ENCODE assay signal across 29 cellular contexts in the genomic region with DNA sequence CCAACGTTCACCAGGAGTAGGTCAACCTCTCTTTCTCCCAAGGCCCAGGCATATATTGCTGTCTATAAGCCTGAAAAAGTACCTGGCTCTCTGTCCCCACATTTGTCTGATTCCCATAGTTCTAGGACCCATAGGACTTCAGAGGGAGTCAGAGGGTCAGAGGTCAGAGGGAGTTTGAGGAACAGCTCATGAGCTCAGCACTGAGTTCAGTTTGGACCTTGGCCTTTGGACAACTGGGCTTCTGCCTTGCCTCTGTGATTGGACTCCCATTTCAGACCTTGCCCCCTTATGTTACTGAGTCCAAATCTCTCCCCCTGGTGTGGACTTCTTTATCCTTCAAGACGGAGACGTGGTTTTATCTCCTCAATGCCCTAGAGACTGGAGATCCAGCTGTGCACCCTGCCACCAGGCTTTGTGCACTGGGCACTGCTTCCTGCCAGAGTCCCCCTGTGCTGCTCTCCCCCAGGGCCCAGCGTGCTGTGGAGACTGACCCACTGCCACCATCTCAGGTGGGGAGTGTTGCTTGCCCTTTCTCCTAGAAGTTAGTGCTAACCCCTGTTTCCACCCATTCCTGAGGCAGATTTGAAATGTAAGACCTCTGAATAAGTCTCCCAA. TPM values are rescaled to one million over a fixed set of nuclear protein-coding genes. Genes with fewer than 3 reads are reported as not detected.
"Had no signal": no experiment of that assay in that cellular context is flagged by ENCODE, and none has a peak within 500 bp of the region (broad histone marks: within the 10 kb centered on the region; RNA-seq: fewer than 3 reads in every experiment).

No MANE protein-coding gene starts in this region.

- ATAC-seq: activated CD8-positive, alpha-beta memory T cell treated with anti-CD3 and anti-CD28 coated beads, Interleukin-2, amount 10 ng/mL, durations not matched to agents 7 days and 5 days; activated CD8-positive, alpha-beta T cell treated with anti-CD3 and anti-CD28 coated beads for 36 hours; left ventricle myocardium superior; naive thymus-derived CD4-positive, alpha-beta T cell; T-helper 17 cell; upper lobe of right lung had no signal

- H3K4me3 ChIP-seq: body of pancreas, cardiac muscle cell, spleen, upper lobe of right lung had no signal

- DNase-seq: activated CD4-positive, alpha-beta T cell treated with anti-CD3 and anti-CD28 coated beads, Interleukin-2, amount 10 ng/mL, durations not matched to agents 24 days and 14 days; activated CD8-positive, alpha-beta memory T cell treated with anti-CD3 and anti-CD28 coated beads, Interleukin-2, amount 10 ng/mL, durations not matched to agents 7 days and 5 days; activated CD8-positive, alpha-beta T cell treated with anti-CD3 and anti-CD28 coated beads for 36 hours; activated effector memory CD4-positive, alpha-beta T cell treated with anti-CD3 and anti-CD28 coated beads, Interleukin-2, amount 50 U/mL, for 16 hours; activated naive CD4-positive, alpha-beta T cell treated with anti-CD3 and anti-CD28 coated beads, Interleukin-2, amount 10 ng/mL, durations not matched to agents 7 days and 5 days; activated T-cell treated with anti-CD3 and anti-CD28 coated beads for 4 hours; amygdala; body of pancreas; foreskin fibroblast; immature natural killer cell; left ventricle myocardium superior; naive thymus-derived CD4-positive, alpha-beta T cell; retina; spleen; stimulated activated CD4-positive, alpha-beta T cell treated with anti-CD3 and anti-CD28 coated beads, Interleukin-4, amount 100 ng/mL, for 24 hours; stimulated activated naive CD4-positive, alpha-beta T cell treated with Interleukin-2 at 50 U/mL for 16 hours; SW 1271; T-helper 17 cell; upper lobe of right lung had no signal

- H3K27ac ChIP-seq: cardiac muscle cell, spleen, upper lobe of right lung had no signal

- H3K4me3 Mint-ChIP-seq: activated CD4-positive, alpha-beta T cell treated with anti-CD3 and anti-CD28 coated beads, Interleukin-2, amount 10 ng/mL, durations not matched to agents 24 days and 14 days; activated CD8-positive, alpha-beta memory T cell treated with anti-CD3 and anti-CD28 coated beads, Interleukin-2, amount 10 ng/mL, durations not matched to agents 7 days and 5 days; activated CD8-positive, alpha-beta T cell treated with anti-CD3 and anti-CD28 coated beads for 36 hours; activated naive CD4-positive, alpha-beta T cell treated with anti-CD3 and anti-CD28 coated beads, Interleukin-2, amount 10 ng/mL, durations not matched to agents 7 days and 5 days; immature natural killer cell; memory B cell; naive thymus-derived CD4-positive, alpha-beta T cell; neural crest cell; T-helper 17 cell had no signal

- H3K27ac Mint-ChIP-seq: activated CD4-positive, alpha-beta T cell treated with anti-CD3 and anti-CD28 coated beads, Interleukin-2, amount 10 ng/mL, durations not matched to agents 24 days and 14 days; activated CD8-positive, alpha-beta memory T cell treated with anti-CD3 and anti-CD28 coated beads, Interleukin-2, amount 10 ng/mL, durations not matched to agents 7 days and 5 days; activated CD8-positive, alpha-beta T cell treated with anti-CD3 and anti-CD28 coated beads for 36 hours; activated naive CD4-positive, alpha-beta T cell treated with anti-CD3 and anti-CD28 coated beads, Interleukin-2, amount 10 ng/mL, durations not matched to agents 7 days and 5 days; immature natural killer cell; memory B cell; naive thymus-derived CD4-positive, alpha-beta T cell; T-helper 17 cell had no signal

- H3K9me3 Mint-ChIP-seq: activated CD4-positive, alpha-beta T cell treated with anti-CD3 and anti-CD28 coated beads, Interleukin-2, amount 10 ng/mL, durations not matched to agents 24 days and 14 days; activated CD8-positive, alpha-beta T cell treated with anti-CD3 and anti-CD28 coated beads for 36 hours; activated naive CD4-positive, alpha-beta T cell treated with anti-CD3 and anti-CD28 coated beads, Interleukin-2, amount 10 ng/mL, durations not matched to agents 7 days and 5 days; immature natural killer cell; memory B cell had no signal

- H3K9me3 ChIP-seq: body of pancreas, spleen, upper lobe of right lung had no signal

- H3K4me1 ChIP-seq: body of pancreas, spleen, upper lobe of right lung had no signal

- H3K36me3 Mint-ChIP-seq: activated CD8-positive, alpha-beta memory T cell treated with anti-CD3 and anti-CD28 coated beads, Interleukin-2, amount 10 ng/mL, durations not matched to agents 7 days and 5 days; activated naive CD4-positive, alpha-beta T cell treated with anti-CD3 and anti-CD28 coated beads, Interleukin-2, amount 10 ng/mL, durations not matched to agents 7 days and 5 days; immature natural killer cell; memory B cell; naive thymus-derived CD4-positive, alpha-beta T cell had no signal

- H3K36me3 ChIP-seq: cardiac muscle cell, spleen, upper lobe of right lung had no signal

- H3K27me3 ChIP-seq: body of pancreas, cardiac muscle cell, upper lobe of right lung had no signal

- H3K4me1 Mint-ChIP-seq: activated CD8-positive, alpha-beta memory T cell treated with anti-CD3 and anti-CD28 coated beads, Interleukin-2, amount 10 ng/mL, durations not matched to agents 7 days and 5 days; activated naive CD4-positive, alpha-beta T cell treated with anti-CD3 and anti-CD28 coated beads, Interleukin-2, amount 10 ng/mL, durations not matched to agents 7 days and 5 days; immature natural killer cell; memory B cell; naive thymus-derived CD4-positive, alpha-beta T cell; T-helper 17 cell had no signal

RNA-seq across cellular contexts. Expression of gene CTSE, which starts 3.2 kb away (rescaled TPM):
- total RNA-seq: activated CD4-positive, alpha-beta T cell treated with anti-CD3 and anti-CD28 coated beads, Interleukin-2, amount 10 ng/mL, durations not matched to agents 24 days and 14 days; activated CD8-positive, alpha-beta memory T cell treated with anti-CD3 and anti-CD28 coated beads, Interleukin-2, amount 10 ng/mL, durations not matched to agents 7 days and 5 days; activated CD8-positive, alpha-beta T cell treated with anti-CD3 and anti-CD28 coated beads for 36 hours; cardiac muscle cell; cerebellum; epithelial cell of proximal tubule; fibroblast of lung; kidney epithelial cell; naive thymus-derived CD4-positive, alpha-beta T cell; neural crest cell; omental fat pad; posterior vena cava; subcutaneous adipose tissue; T-helper 17 cell had no signal
- polyA plus RNA-seq: cardiac muscle cell; fibroblast of lung; immature natural killer cell; naive thymus-derived CD4-positive, alpha-beta T cell had no signal

RNA-seq across cellular contexts. Expression of gene RAB7B, which starts 17.3 kb away (rescaled TPM):
- total RNA-seq: activated CD4-positive, alpha-beta T cell treated with anti-CD3 and anti-CD28 coated beads, Interleukin-2, amount 10 ng/mL, durations not matched to agents 24 days and 14 days; activated CD8-positive, alpha-beta memory T cell treated with anti-CD3 and anti-CD28 coated beads, Interleukin-2, amount 10 ng/mL, durations not matched to agents 7 days and 5 days; activated CD8-positive, alpha-beta T cell treated with anti-CD3 and anti-CD28 coated beads for 36 hours; epithelial cell of proximal tubule had no signal
- polyA plus RNA-seq: naive thymus-derived CD4-positive, alpha-beta T cell had no signal

RNA-seq across cellular contexts. Expression of gene RHEX, which starts 32.5 kb away (rescaled TPM):
- total RNA-seq: activated CD4-positive, alpha-beta T cell treated with anti-CD3 and anti-CD28 coated beads, Interleukin-2, amount 10 ng/mL, durations not matched to agents 24 days and 14 days; activated CD8-positive, alpha-beta memory T cell treated with anti-CD3 and anti-CD28 coated beads, Interleukin-2, amount 10 ng/mL, durations not matched to agents 7 days and 5 days; activated CD8-positive, alpha-beta T cell treated with anti-CD3 and anti-CD28 coated beads for 36 hours; cerebellum; fibroblast of lung had no signal
- polyA plus RNA-seq: fibroblast of lung; naive thymus-derived CD4-positive, alpha-beta T cell had no signal
